ENCODE assay signal across 8 cellular contexts in the genomic region with DNA sequence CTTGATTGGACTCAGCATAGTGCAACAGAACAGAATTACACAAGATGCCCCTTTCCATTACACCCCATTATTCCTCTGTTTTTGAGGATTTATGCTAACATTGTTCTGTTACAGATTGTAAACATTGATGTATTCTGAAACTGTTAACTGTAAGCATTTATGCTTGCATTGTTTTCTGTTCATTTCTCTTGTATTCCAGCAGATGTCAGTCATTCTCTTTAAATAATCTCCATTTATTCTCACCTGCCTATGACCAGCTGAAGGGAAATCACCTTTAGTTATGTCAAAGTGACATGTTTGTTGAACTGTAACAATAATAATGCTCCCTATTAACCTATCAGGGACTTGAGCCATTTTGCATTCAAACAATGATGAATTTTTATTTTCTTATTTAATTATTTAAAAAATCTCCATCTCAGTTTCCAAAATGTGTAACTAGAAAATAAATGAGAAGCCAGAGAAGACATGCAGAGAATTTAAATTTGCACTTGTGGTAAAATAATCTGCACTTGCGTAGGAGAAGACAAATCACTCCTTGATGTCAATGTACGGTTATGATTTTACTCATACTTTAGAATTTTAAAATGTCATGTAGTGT. TPM values are rescaled to one million over a fixed set of nuclear protein-coding genes. Genes with fewer than 3 reads are reported as not detected.
DNase-seq lines count a peak whose midpoint lies in the region; ATAC-seq, FAIRE-seq and TF ChIP-seq lines count a peak whose summit lies in the region.

No MANE protein-coding gene starts in this region.

- H3K4me3 Mint-ChIP-seq in neural progenitor cell, result no peak overlapping the region

- H3K4me2 ChIP-seq in neural progenitor cell, result no peak overlapping the region

- H3K9ac ChIP-seq in neural progenitor cell, result no peak overlapping the region

- H3K27me3 Mint-ChIP-seq in neural progenitor cell (ENCODE audit: insufficient read depth, low read depth), result no peaks in the 10 kb centered on the region

- H2AFZ ChIP-seq in neural progenitor cell (replicated peaks), result no peak overlapping the region

- H3K27ac ChIP-seq in neural progenitor cell, result no peak overlapping the region
- no peak overlapping the region for H3K27ac ChIP-seq in tibial artery

- H3K36me3 Mint-ChIP-seq in neural progenitor cell, result no peaks in the 10 kb centered on the region

- peak; percentile 91 for ATAC-seq in GM21717 (IDR thresholded peaks at IDR 0.05; ENCODE audit: unreplicated experiment)

- H4K20me1 ChIP-seq in neural progenitor cell (ENCODE audit: low read depth), result no peaks in the 10 kb centered on the region

- H3K4me1 ChIP-seq in neural progenitor cell, result no peaks in the 10 kb centered on the region
- H3K4me1 ChIP-seq in tibial artery, result no peaks in the 10 kb centered on the region

- H3F3A ChIP-seq in neural progenitor cell (ENCODE audit: low read depth), result no peaks in the 10 kb centered on the region

- H3K4me1 Mint-ChIP-seq in neural progenitor cell, result no peaks in the 10 kb centered on the region

- H3K27ac Mint-ChIP-seq in neural progenitor cell, result no peak overlapping the region

- H3K27me3 ChIP-seq in neural progenitor cell, result no peaks in the 10 kb centered on the region
- no peaks in the 10 kb centered on the region for H3K27me3 ChIP-seq in tibial artery

- no peaks in the 10 kb centered on the region for H3K9me3 ChIP-seq in neural progenitor cell (ENCODE audit: low read depth)
- no peaks in the 10 kb centered on the region for H3K9me3 ChIP-seq in tibial artery

- intact Hi-C loops in tibial artery (cut with DNase I; ENCODE audit: low total_unique reads), result loop anchor here (10.0 kb wide), 1 partner anchor 667 kb away; no protein-coding TSS in a partner anchor

- in situ Hi-C loops in astrocyte of the cerebellum (cut with HindIII; ENCODE audit: low sequenced_read_pairs), result loop anchor here (5.0 to 25.0 kb wide), 2 partner anchors 409 to 964 kb away; partner anchors contain the start of gene VEGFC

- H3K9me3 Mint-ChIP-seq in neural progenitor cell, result peaks cover 2% of the 10 kb centered on the region

- H3K4me3 ChIP-seq in astrocyte of the cerebellum (ENCODE audit: low read depth, low read length) (no peak overlapping the region), neural progenitor cell (no peak overlapping the region), tibial artery (no peak overlapping the region)

- FAIRE-seq in HTR-8/SVneo (lab: Jason Lieb, UNC), result peak; percentile 73

- no peaks in the 10 kb centered on the region for H3K79me2 ChIP-seq in neural progenitor cell (ENCODE audit: low read depth)

- H3K36me3 ChIP-seq in neural progenitor cell, result no peaks in the 10 kb centered on the region
- H3K36me3 ChIP-seq in tibial artery, result no peaks in the 10 kb centered on the region

- peak; percentile 20 for DNase-seq in NCI-H1436 (lab: John Stamatoyannopoulos, UW)
- no peak for DNase-seq in NCI-H1436 treated with DMSO at 0.1 percent for 48 hours (lab: John Stamatoyannopoulos, UW)
- peak; percentile 19 for DNase-seq in HTR-8/SVneo (ENCODE audit: insufficient read length, low spot score)
- DNase-seq in astrocyte of the cerebellum (ENCODE audit: low read depth), result no peak
- DNase-seq in neural progenitor cell (ENCODE audit: low spot score), result no peak
- DNase-seq in HK-2 (ENCODE audit: unreplicated experiment), result no peak
- DNase-seq in tibial artery, result no peak

- TF ChIP-seq CTCF in astrocyte of the cerebellum (IDR thresholded peaks at IDR 0.05; ENCODE audit: low read depth, low read length, missing control alignments) (peak; percentile 26), neural progenitor cell (IDR thresholded peaks at IDR 0.05) (peak; percentile 66), tibial artery (IDR thresholded peaks at IDR 0.05) (no peak)

RNA-seq across cellular contexts. Expression of gene SPCS3, which starts 58.0 kb away (rescaled TPM):
- total RNA-seq in neural progenitor cell (ENCODE audit: low replicate concordance), result 84.4 and 128 TPM in 2 replicates

Comparison
In these comparisons a context has a peak if more than half of its experiments do, and no peak if none do; other contexts are left out.
1. DNase-seq: peak in NCI-H1436 (single experiment) and HTR-8/SVneo (single experiment); none in NCI-H1436 treated with DMSO at 0.1 percent for 48 hours (single experiment), astrocyte of the cerebellum (single experiment), neural progenitor cell (single experiment), HK-2 (single experiment) and tibial artery (0 of 2).
2. CTCF ChIP-seq: peak in astrocyte of the cerebellum (single experiment) and neural progenitor cell (single experiment); none in tibial artery (0 of 2).